In genomic region chr6:28727559-28728211, GRCh38 we compare ENCODE assay signal across 10 cellular contexts.
DNase-seq lines count a peak whose midpoint lies in the region; TF ChIP-seq lines count a peak whose summit lies in the region.
"Had no signal": no experiment of that assay in that cellular context is flagged by ENCODE, and none has a peak within 500 bp of the region (broad histone marks: within the 10 kb centered on the region; RNA-seq: fewer than 3 reads in every experiment).

No MANE protein-coding gene starts in this region.

- peaks cover 69% of the 10 kb centered on the region for H3K27me3 Mint-ChIP-seq in activated CD4-positive, alpha-beta T cell treated with anti-CD3 and anti-CD28 coated beads, Interleukin-2, amount 10 ng/mL, durations not matched to agents 24 days and 14 days
- peaks cover 66% of the 10 kb centered on the region for H3K27me3 Mint-ChIP-seq in activated naive CD8-positive, alpha-beta T cell
- H3K27me3 Mint-ChIP-seq in neural crest cell (ENCODE audit: low read depth) = peaks cover 98% of the 10 kb centered on the region

- H3K27ac ChIP-seq in MM.1S (ENCODE audit: low read length) (no peak overlapping the region), RWPE1 (no peak overlapping the region)
- H3K27ac ChIP-seq: HL-60 had no signal

- no peak overlapping the region for H2AFZ ChIP-seq in MM.1S (ENCODE audit: low read length)

- no peaks in the 10 kb centered on the region for H3F3A ChIP-seq in MM.1S (ENCODE audit: insufficient read depth, low read length)

- no peaks in the 10 kb centered on the region for H3K36me3 ChIP-seq in MM.1S (replicated peaks; ENCODE audit: insufficient read depth, low read length)

- H3K9me2 ChIP-seq in MM.1S (replicated peaks; ENCODE audit: insufficient read depth, low read length) = no peaks in the 10 kb centered on the region

- peaks cover 9% of the 10 kb centered on the region for H3K9me3 Mint-ChIP-seq in activated CD4-positive, alpha-beta T cell treated with anti-CD3 and anti-CD28 coated beads, Interleukin-2, amount 10 ng/mL, durations not matched to agents 24 days and 14 days
- H3K9me3 Mint-ChIP-seq in activated naive CD8-positive, alpha-beta T cell (ENCODE audit: low read depth) = peaks cover 8% of the 10 kb centered on the region
- no peaks in the 10 kb centered on the region for H3K9me3 Mint-ChIP-seq in neural crest cell

- H3K36me3 Mint-ChIP-seq in activated CD4-positive, alpha-beta T cell treated with anti-CD3 and anti-CD28 coated beads, Interleukin-2, amount 10 ng/mL, durations not matched to agents 24 days and 14 days (ENCODE audit: low read depth) = peaks cover 2% of the 10 kb centered on the region
- peaks cover 7% of the 10 kb centered on the region for H3K36me3 Mint-ChIP-seq in activated naive CD8-positive, alpha-beta T cell
- peaks cover 6% of the 10 kb centered on the region for H3K36me3 Mint-ChIP-seq in neural crest cell (ENCODE audit: low read depth)

- H3K27ac Mint-ChIP-seq in activated CD4-positive, alpha-beta T cell treated with anti-CD3 and anti-CD28 coated beads, Interleukin-2, amount 10 ng/mL, durations not matched to agents 24 days and 14 days = no peak overlapping the region
- H3K27ac Mint-ChIP-seq in activated naive CD8-positive, alpha-beta T cell = no peak overlapping the region
- no peak overlapping the region for H3K27ac Mint-ChIP-seq in neural crest cell (ENCODE audit: unreplicated experiment)

- H3K4me1 ChIP-seq in MM.1S (ENCODE audit: low read length) = no peaks in the 10 kb centered on the region

- peak overlapping the region; percentile 43 for H3K4me3 Mint-ChIP-seq in activated CD4-positive, alpha-beta T cell treated with anti-CD3 and anti-CD28 coated beads, Interleukin-2, amount 10 ng/mL, durations not matched to agents 24 days and 14 days
- peak overlapping the region; percentile 74 for H3K4me3 Mint-ChIP-seq in activated naive CD8-positive, alpha-beta T cell
- peak overlapping the region; percentile 35 for H3K4me3 Mint-ChIP-seq in neural crest cell

- no peaks in the 10 kb centered on the region for H3K79me2 ChIP-seq in MM.1S (ENCODE audit: low read length)

- intact Hi-C loops in activated CD4-positive, alpha-beta T cell treated with anti-CD3 and anti-CD28 coated beads, Interleukin-2, amount 10 ng/mL, durations not matched to agents 24 days and 14 days (cut with micrococcal nuclease) = loop anchor here (5.0 kb wide), 1 partner anchor 1040 kb away; no protein-coding TSS in a partner anchor
- intact Hi-C loops in cardiac septum (cut with DNase I) = no loop called here

- H3K4me2 ChIP-seq in MM.1S (ENCODE audit: low read depth, low read length) = peak overlapping the region; percentile 52; the same call in 1 of the 2 replicates

- no peaks in the 10 kb centered on the region for H3K27me3 ChIP-seq in MM.1S (replicated peaks; ENCODE audit: insufficient read depth, low read length)

- peaks cover 16% of the 10 kb centered on the region for H3K4me1 Mint-ChIP-seq in activated CD4-positive, alpha-beta T cell treated with anti-CD3 and anti-CD28 coated beads, Interleukin-2, amount 10 ng/mL, durations not matched to agents 24 days and 14 days
- H3K4me1 Mint-ChIP-seq in activated naive CD8-positive, alpha-beta T cell (ENCODE audit: low read depth) = peaks cover 11% of the 10 kb centered on the region
- peaks cover 22% of the 10 kb centered on the region for H3K4me1 Mint-ChIP-seq in neural crest cell

- H3K9ac ChIP-seq in MM.1S (ENCODE audit: low read length) = no peak overlapping the region

- CTCF ChIA-PET in RWPE1 (lab: Yijun Ruan, JAX) = interaction anchor here (0.7 kb wide), 1 partner anchor 169 kb away, joined by 5 read pairs; no protein-coding TSS in a partner anchor

- H3K4me3 ChIP-seq in MM.1S (ENCODE audit: low read length) = no peak overlapping the region

- DNase-seq in activated CD4-positive, alpha-beta T cell treated with anti-CD3 and anti-CD28 coated beads, Interleukin-2, amount 10 ng/mL, durations not matched to agents 24 days and 14 days = no peak
- no peak for DNase-seq in activated CD4-positive, alpha-beta T cell treated with anti-CD3 and anti-CD28 coated beads for 4 hours
- peak; percentile 8 for DNase-seq in MM.1S
- DNase-seq in neural crest cell (ENCODE audit: low read depth, low spot score) = no peak
- DNase-seq in NCI-H146 treated with DMSO at 0.1 percent for 48 hours (lab: John Stamatoyannopoulos, UW; ENCODE audit: unreplicated experiment) = no peak
- no peak for DNase-seq in RWPE1 (ENCODE audit: low spot score)
- no peak for DNase-seq in cardiac septum (ENCODE audit: low spot score)
- DNase-seq: GDM1 had no signal

- POLR2A ChIA-PET in RWPE1 (lab: Yijun Ruan, JAX; ENCODE audit: low non-redundant PET) = no interaction called here

- TF ChIP-seq CTCF in MM.1S (IDR thresholded peaks at IDR 0.05; ENCODE audit: low read length) (no peak), neural crest cell (conservative IDR thresholded peaks at IDR 0.05) (no peak), RWPE1 (conservative IDR thresholded peaks at IDR 0.05; ENCODE audit: low read depth) (no peak)

- H3K9me3 ChIP-seq in MM.1S (replicated peaks; ENCODE audit: insufficient read depth, low read length) = no peaks in the 10 kb centered on the region

- no peaks in the 10 kb centered on the region for H4K20me1 ChIP-seq in MM.1S (ENCODE audit: insufficient read depth, low read length)
